In genomic region chr17:45370949-45371413, GRCh38 we compare ENCODE assay signal across 9 cellular contexts. TPM values are rescaled to one million over a fixed set of nuclear protein-coding genes. Genes with fewer than 3 reads are reported as not detected.
A peak's percentile ranks its signal among the peaks of the same experiment; 100 is the strongest.
DNase-seq lines count a peak whose midpoint lies in the region; ATAC-seq and TF ChIP-seq lines count a peak whose summit lies in the region.
"Had no signal": no experiment of that assay in that cellular context is flagged by ENCODE, and none has a peak within 500 bp of the region (broad histone marks: within the 10 kb centered on the region; RNA-seq: fewer than 3 reads in every experiment).

No MANE protein-coding gene starts in this region.

- H3K36me3 Mint-ChIP-seq in activated CD4-positive, alpha-beta T cell treated with anti-CD3 and anti-CD28 coated beads, Interleukin-2, amount 10 ng/mL, durations not matched to agents 7 days and 5 days (ENCODE audit: low read depth) = no peaks in the 10 kb centered on the region
- no peaks in the 10 kb centered on the region for H3K36me3 Mint-ChIP-seq in stimulated activated memory B cell treated with anti-CD40 and anti-IgM and Interleukin-4, amounts not matched to agents 10 μg/mL and 1 μg/mL and 100 μg/mL, for 72 hours
- H3K36me3 Mint-ChIP-seq in activated T-helper 1 cell treated with anti-CD3 and anti-CD28 coated beads, Interleukin-12 subunit alpha, Interleukin-12 subunit beta, Interleukin-2, Interleukin-4 antibody, amounts not matched to agents 30 ng/mL and 10 ng/mL and 1 ng/mL, durations not matched to agents 14 hours and 24 hours and 36 hours (ENCODE audit: low read depth) = no peaks in the 10 kb centered on the region

- H3K9me3 Mint-ChIP-seq in activated CD4-positive, alpha-beta T cell treated with anti-CD3 and anti-CD28 coated beads, Interleukin-2, amount 10 ng/mL, durations not matched to agents 7 days and 5 days = no peaks in the 10 kb centered on the region
- no peaks in the 10 kb centered on the region for H3K9me3 Mint-ChIP-seq in stimulated activated memory B cell treated with anti-CD40 and anti-IgM and Interleukin-4, amounts not matched to agents 10 μg/mL and 1 μg/mL and 100 μg/mL, for 72 hours
- no peaks in the 10 kb centered on the region for H3K9me3 Mint-ChIP-seq in activated T-helper 1 cell treated with anti-CD3 and anti-CD28 coated beads, Interleukin-12 subunit alpha, Interleukin-12 subunit beta, Interleukin-2, Interleukin-4 antibody, amounts not matched to agents 30 ng/mL and 10 ng/mL and 1 ng/mL, durations not matched to agents 14 hours and 24 hours and 36 hours

- no peak overlapping the region for H3K4me3 Mint-ChIP-seq in activated CD4-positive, alpha-beta T cell treated with anti-CD3 and anti-CD28 coated beads, Interleukin-2, amount 10 ng/mL, durations not matched to agents 7 days and 5 days
- no peak overlapping the region for H3K4me3 Mint-ChIP-seq in stimulated activated memory B cell treated with anti-CD40 and anti-IgM and Interleukin-4, amounts not matched to agents 10 μg/mL and 1 μg/mL and 100 μg/mL, for 72 hours
- no peak overlapping the region for H3K4me3 Mint-ChIP-seq in activated T-helper 1 cell treated with anti-CD3 and anti-CD28 coated beads, Interleukin-12 subunit alpha, Interleukin-12 subunit beta, Interleukin-2, Interleukin-4 antibody, amounts not matched to agents 30 ng/mL and 10 ng/mL and 1 ng/mL, durations not matched to agents 14 hours and 24 hours and 36 hours

- no peak for TF ChIP-seq CTCF in right atrium auricular region (IDR thresholded peaks at IDR 0.05)

- no peak for ATAC-seq in stimulated activated memory B cell treated with anti-CD40 and anti-IgM and Interleukin-4, amounts not matched to agents 10 μg/mL and 1 μg/mL and 100 μg/mL, for 72 hours

- DNase-seq in activated CD4-positive, alpha-beta T cell treated with anti-CD3 and anti-CD28 coated beads, Interleukin-2, amount 10 ng/mL, durations not matched to agents 7 days and 5 days = no peak
- no peak for DNase-seq in activated CD4-positive, alpha-beta T cell treated with anti-CD3 and anti-CD28 coated beads for 1 hour
- DNase-seq in SK-MEL-5 (ENCODE audit: low read depth, low spot score) (peak; percentile 46), right atrium auricular region (ENCODE audit: low spot score) (no peak), DMS53 treated with DMSO at 0.1 percent for 48 hours (lab: John Stamatoyannopoulos, UW; ENCODE audit: unreplicated experiment) (no peak)
- DNase-seq in NK-92 treated with Interleukin-12 subunit alpha and Interleukin-12 subunit beta, amount 100 ng/mL, for 24 hours (lab: John Stamatoyannopoulos, UW) = no peak
- DNase-seq in activated T-helper 1 cell treated with anti-CD3 and anti-CD28 coated beads, Interleukin-12 subunit alpha, Interleukin-12 subunit beta, Interleukin-2, Interleukin-4 antibody, amounts not matched to agents 30 ng/mL and 10 ng/mL and 1 ng/mL, durations not matched to agents 14 hours and 24 hours and 36 hours (ENCODE audit: low spot score) = no peak

- intact Hi-C loops in activated T-helper 1 cell treated with anti-CD3 and anti-CD28 coated beads, Interleukin-12 subunit alpha, Interleukin-12 subunit beta, Interleukin-2, Interleukin-4 antibody, amounts not matched to agents 30 ng/mL and 10 ng/mL and 1 ng/mL, durations not matched to agents 14 hours and 24 hours and 36 hours (cut with micrococcal nuclease) = no loop called here

- H3K27me3 ChIP-seq in right atrium auricular region = no peaks in the 10 kb centered on the region

- H3K27ac ChIP-seq in right atrium auricular region = peak overlapping the region; percentile 82 to 88
- H3K27ac ChIP-seq: SK-N-MC had no signal

- POLR2A ChIA-PET in activated CD4-positive, alpha-beta T cell treated with anti-CD3 and anti-CD28 coated beads, Interleukin-2, amount 10 ng/mL, durations not matched to agents 7 days and 5 days (lab: Charles Lee) = interaction anchor here (0.6 kb wide), 1 partner anchor 19 kb away, joined by 4 read pairs; no protein-coding TSS in a partner anchor

- H3K36me3 ChIP-seq in right atrium auricular region = no peaks in the 10 kb centered on the region

- in situ Hi-C loops in SK-MEL-5 (cut with HindIII; ENCODE audit: low pct_unique_long_range_greater_than_20kb, low sequenced_read_pairs) = no loop called here

- peak overlapping the region; percentile 33 for H3K27ac Mint-ChIP-seq in activated CD4-positive, alpha-beta T cell treated with anti-CD3 and anti-CD28 coated beads, Interleukin-2, amount 10 ng/mL, durations not matched to agents 7 days and 5 days
- peak overlapping the region; percentile 78 for H3K27ac Mint-ChIP-seq in stimulated activated memory B cell treated with anti-CD40 and anti-IgM and Interleukin-4, amounts not matched to agents 10 μg/mL and 1 μg/mL and 100 μg/mL, for 72 hours
- H3K27ac Mint-ChIP-seq in activated T-helper 1 cell treated with anti-CD3 and anti-CD28 coated beads, Interleukin-12 subunit alpha, Interleukin-12 subunit beta, Interleukin-2, Interleukin-4 antibody, amounts not matched to agents 30 ng/mL and 10 ng/mL and 1 ng/mL, durations not matched to agents 14 hours and 24 hours and 36 hours = no peak overlapping the region

- no peaks in the 10 kb centered on the region for H3K9me3 ChIP-seq in right atrium auricular region

- peaks cover 15% of the 10 kb centered on the region for H3K4me1 Mint-ChIP-seq in activated CD4-positive, alpha-beta T cell treated with anti-CD3 and anti-CD28 coated beads, Interleukin-2, amount 10 ng/mL, durations not matched to agents 7 days and 5 days
- peaks cover 36% of the 10 kb centered on the region for H3K4me1 Mint-ChIP-seq in stimulated activated memory B cell treated with anti-CD40 and anti-IgM and Interleukin-4, amounts not matched to agents 10 μg/mL and 1 μg/mL and 100 μg/mL, for 72 hours
- H3K4me1 Mint-ChIP-seq in activated T-helper 1 cell treated with anti-CD3 and anti-CD28 coated beads, Interleukin-12 subunit alpha, Interleukin-12 subunit beta, Interleukin-2, Interleukin-4 antibody, amounts not matched to agents 30 ng/mL and 10 ng/mL and 1 ng/mL, durations not matched to agents 14 hours and 24 hours and 36 hours (ENCODE audit: low read depth) = peaks cover 19% of the 10 kb centered on the region

- CTCF ChIA-PET in activated CD4-positive, alpha-beta T cell treated with anti-CD3 and anti-CD28 coated beads, Interleukin-2, amount 10 ng/mL, durations not matched to agents 7 days and 5 days (lab: Charles Lee) = interaction anchor here (0.5 to 1.0 kb wide), 5 partner anchors 10 to 156 kb away, joined by 3 to 5 read pairs (median 3); no protein-coding TSS in a partner anchor

- no peak overlapping the region for H3K4me3 ChIP-seq in right atrium auricular region

- peaks cover 0 to 31% of the 10 kb centered on the region in 2 donors for H3K4me1 ChIP-seq in right atrium auricular region

- H3K27me3 Mint-ChIP-seq in activated CD4-positive, alpha-beta T cell treated with anti-CD3 and anti-CD28 coated beads, Interleukin-2, amount 10 ng/mL, durations not matched to agents 7 days and 5 days = peaks cover 18% of the 10 kb centered on the region
- peaks cover 23% of the 10 kb centered on the region for H3K27me3 Mint-ChIP-seq in stimulated activated memory B cell treated with anti-CD40 and anti-IgM and Interleukin-4, amounts not matched to agents 10 μg/mL and 1 μg/mL and 100 μg/mL, for 72 hours
- peaks cover 14% of the 10 kb centered on the region for H3K27me3 Mint-ChIP-seq in activated T-helper 1 cell treated with anti-CD3 and anti-CD28 coated beads, Interleukin-12 subunit alpha, Interleukin-12 subunit beta, Interleukin-2, Interleukin-4 antibody, amounts not matched to agents 30 ng/mL and 10 ng/mL and 1 ng/mL, durations not matched to agents 14 hours and 24 hours and 36 hours (ENCODE audit: insufficient read depth)

RNA-seq across cellular contexts. Expression of gene MAP3K14, which starts 54.2 kb away (rescaled TPM):
- 10 to 100 TPM; 25.8 to 26.0 TPM for total RNA-seq in activated CD4-positive, alpha-beta T cell treated with anti-CD3 and anti-CD28 coated beads, Interleukin-2, amount 10 ng/mL, durations not matched to agents 7 days and 5 days
- 1.3 TPM in 2 replicates for total RNA-seq in SK-MEL-5 (2014; rRNA removed; shearing (Covaris generic))
- 5.0 and 6.8 TPM in 2 replicates for polyA plus RNA-seq in SK-MEL-5 (2015; cell fraction: cytosol; rRNA removed)
- polyA plus RNA-seq in SK-MEL-5 (2015; cell fraction: nucleus; rRNA removed) = 10.1 and 12.8 TPM in 2 replicates
- total RNA-seq in right atrium auricular region = 10 to 100 TPM in 1 of 2 donors, 1 to 10 TPM in 1; 8.2 to 10.6 TPM
- 64.4 and 64.7 TPM in 2 replicates for total RNA-seq in activated T-helper 1 cell treated with anti-CD3 and anti-CD28 coated beads, Interleukin-12 subunit alpha, Interleukin-12 subunit beta, Interleukin-2, Interleukin-4 antibody, amounts not matched to agents 30 ng/mL and 10 ng/mL and 1 ng/mL, durations not matched to agents 14 hours and 24 hours and 36 hours
